Comparison of ENCODE assay signal across 26 cellular contexts in genomic region chr5:94359880-94360279, GRCh38.
DNase-seq lines count a peak whose midpoint lies in the region; ATAC-seq and TF ChIP-seq lines count a peak whose summit lies in the region.
"Had no signal": no experiment of that assay in that cellular context is flagged by ENCODE, and none has a peak within 500 bp of the region (broad histone marks: within the 10 kb centered on the region; RNA-seq: fewer than 3 reads in every experiment).

No MANE protein-coding gene starts in this region.

- H2AFZ ChIP-seq in GM23338 (no peak overlapping the region), MM.1S (ENCODE audit: low read length) (no peak overlapping the region)

- H3K9me2 ChIP-seq in GM23338 (ENCODE audit: insufficient read depth): no peaks in the 10 kb centered on the region
- H3K9me2 ChIP-seq in MM.1S (replicated peaks; ENCODE audit: insufficient read depth, low read length): no peaks in the 10 kb centered on the region

- peak overlapping the region; percentile 98 for H3K9ac ChIP-seq in HUES6 (ENCODE audit: low read length)
- H3K9ac ChIP-seq in iPS-15b (ENCODE audit: low read depth, low read length): peak overlapping the region; percentile 83
- no peak overlapping the region for H3K9ac ChIP-seq in MM.1S (ENCODE audit: low read length)
- H3K9ac ChIP-seq: BLaER1 treated with 17β-estradiol and CSF1 and Interleukin-3, amounts not matched to agents 10 nM and 100 nM; SK-N-SH had no signal

- H3K4me1 Mint-ChIP-seq in GM23338: peaks cover 63% of the 10 kb centered on the region

- in situ Hi-C loops in GM13977 (cut with MboI; ENCODE audit: low pct_unique_long_range_greater_than_20kb, low sequenced_read_pairs, unreplicated experiment): no loop called here

- H3K27ac Mint-ChIP-seq in GM23338: peak overlapping the region; percentile 88; the same call in 1 of the 2 replicates
- H3K27ac Mint-ChIP-seq: CD4-positive, alpha-beta T cell had no signal

- H3K9me3 ChIP-seq in HUES6 (ENCODE audit: control insufficient read depth, insufficient read depth, low read depth, low read length) (no peaks in the 10 kb centered on the region), heart right ventricle (no peaks in the 10 kb centered on the region), iPS-15b (ENCODE audit: control insufficient read depth, insufficient read depth, low read length) (no peaks in the 10 kb centered on the region), MM.1S (replicated peaks; ENCODE audit: insufficient read depth, low read length) (no peaks in the 10 kb centered on the region)
- H3K9me3 ChIP-seq: BLaER1 treated with 17β-estradiol and CSF1 and Interleukin-3, amounts not matched to agents 10 nM and 100 nM; SK-N-SH had no signal

- H3K27ac ChIP-seq in GM23338 (ENCODE audit: low read depth) (peak overlapping the region; percentile 87), HUES6 (ENCODE audit: low read depth, low read length) (peak overlapping the region; percentile 95), heart right ventricle (peak overlapping the region in 5 of 10 donors; percentile 8 to 24 (median 11)), MM.1S (ENCODE audit: low read length) (no peak overlapping the region)
- H3K27ac ChIP-seq: BLaER1 treated with 17β-estradiol and CSF1 and Interleukin-3, amounts not matched to agents 10 nM and 100 nM; HL-60; RWPE1 had no signal

- H3K4me2 ChIP-seq in GM23338 (peak overlapping the region; percentile 81), MM.1S (ENCODE audit: low read depth, low read length) (no peak overlapping the region)
- H3K4me2 ChIP-seq: BLaER1 treated with 17β-estradiol and CSF1 and Interleukin-3, amounts not matched to agents 10 nM and 100 nM; SK-N-SH had no signal

- H3K36me3 ChIP-seq in GM23338 (ENCODE audit: insufficient read depth) (no peaks in the 10 kb centered on the region), HUES6 (ENCODE audit: control insufficient read depth, insufficient read depth, low read length) (peaks cover 34% of the 10 kb centered on the region), heart right ventricle (no peaks in the 10 kb centered on the region), iPS-15b (ENCODE audit: control insufficient read depth, insufficient read depth, low read length) (no peaks in the 10 kb centered on the region), MM.1S (replicated peaks; ENCODE audit: insufficient read depth, low read length) (no peaks in the 10 kb centered on the region)
- H3K36me3 ChIP-seq: BLaER1 treated with 17β-estradiol and CSF1 and Interleukin-3, amounts not matched to agents 10 nM and 100 nM had no signal

- ATAC-seq in GM23338: no peak
- ATAC-seq in heart right ventricle: peak in 6 of 8 donors; percentile 41 to 81 (median 64)
- ATAC-seq: K562, Panc1 had no signal

- WGBS in heart right ventricle, 2 donors: 71 to 78% methylated on average over 3 of the region's 3 CpGs

- TF ChIP-seq CTCF in GM23338 (conservative IDR thresholded peaks at IDR 0.05; ENCODE audit: low read depth in 2 of 2): no peak
- no peak for TF ChIP-seq CTCF in heart right ventricle (IDR thresholded peaks at IDR 0.05)
- no peak for TF ChIP-seq CTCF in MM.1S (IDR thresholded peaks at IDR 0.05; ENCODE audit: low read length)
- TF ChIP-seq CTCF in GM13977 (IDR thresholded peaks at IDR 0.05; ENCODE audit: extremely low read depth, insufficient read depth, missing control alignments): no peak

- no peaks in the 10 kb centered on the region for H4K20me1 ChIP-seq in GM23338 (replicated peaks; ENCODE audit: insufficient read depth)
- H4K20me1 ChIP-seq in MM.1S (ENCODE audit: insufficient read depth, low read length): no peaks in the 10 kb centered on the region
- H4K20me1 ChIP-seq: BLaER1 treated with 17β-estradiol and CSF1 and Interleukin-3, amounts not matched to agents 10 nM and 100 nM had no signal

- H3K4me3 ChIP-seq in GM23338 (peak overlapping the region; percentile 53), HUES6 (ENCODE audit: low read depth, low read length) (peak overlapping the region; percentile 88), heart right ventricle (no peak overlapping the region), iPS-15b (ENCODE audit: low read depth, low read length) (peak overlapping the region; percentile 81), MM.1S (ENCODE audit: low read length) (no peak overlapping the region)
- H3K4me3 ChIP-seq: BLaER1 treated with 17β-estradiol and CSF1 and Interleukin-3, amounts not matched to agents 10 nM and 100 nM; K562 had no signal

- H3K27me3 Mint-ChIP-seq in GM23338 (ENCODE audit: insufficient read depth, low read depth, poor library complexity): peaks cover 9% of the 10 kb centered on the region
- H3K27me3 Mint-ChIP-seq: CD4-positive, alpha-beta T cell had no signal

- DNase-seq in GM23338 (ENCODE audit: low spot score) (no peak), heart right ventricle (no peak), MM.1S (no peak), NCI-H1105 treated with DMSO at 0.1 percent for 48 hours (lab: John Stamatoyannopoulos, UW) (no peak), GM13977 (ENCODE audit: low spot score) (no peak), NCI-H2196 treated with DMSO at 0.1 percent for 48 hours (lab: John Stamatoyannopoulos, UW; ENCODE audit: unreplicated experiment) (no peak)
- DNase-seq: AML-193; CD4-positive, alpha-beta T cell; DMS53; GOT3; Kasumi-1; MV-4-11; NCI-H1105; NCI-H2081; NCI-H226; NCI-H510A; NCI-H69; SK-N-SH; SW 1271 had no signal

- no peaks in the 10 kb centered on the region for H3K27me3 ChIP-seq in GM23338 (ENCODE audit: insufficient read depth)
- H3K27me3 ChIP-seq in HUES6 (ENCODE audit: control insufficient read depth, insufficient read depth, low read length): no peaks in the 10 kb centered on the region
- no peaks in the 10 kb centered on the region for H3K27me3 ChIP-seq in heart right ventricle
- no peaks in the 10 kb centered on the region for H3K27me3 ChIP-seq in iPS-15b (ENCODE audit: control insufficient read depth, insufficient read depth, low read length)
- H3K27me3 ChIP-seq in MM.1S (replicated peaks; ENCODE audit: insufficient read depth, low read length): no peaks in the 10 kb centered on the region
- H3K27me3 ChIP-seq: BLaER1 treated with 17β-estradiol and CSF1 and Interleukin-3, amounts not matched to agents 10 nM and 100 nM had no signal

- peaks cover 31% of the 10 kb centered on the region for H3K4me1 ChIP-seq in GM23338 (ENCODE audit: insufficient read depth)
- peaks cover 20% of the 10 kb centered on the region for H3K4me1 ChIP-seq in HUES6 (ENCODE audit: control insufficient read depth, insufficient read depth, low read length)
- peaks cover 0 to 11% (median 0%) of the 10 kb centered on the region in 9 donors for H3K4me1 ChIP-seq in heart right ventricle
- peaks cover 5% of the 10 kb centered on the region for H3K4me1 ChIP-seq in iPS-15b (ENCODE audit: control insufficient read depth, insufficient read depth, low read length)
- H3K4me1 ChIP-seq in MM.1S (ENCODE audit: low read length): no peaks in the 10 kb centered on the region
- H3K4me1 ChIP-seq: BLaER1 treated with 17β-estradiol and CSF1 and Interleukin-3, amounts not matched to agents 10 nM and 100 nM had no signal

- H3K79me2 ChIP-seq in GM23338 (replicated peaks; ENCODE audit: insufficient read depth) (peaks cover 52% of the 10 kb centered on the region), MM.1S (ENCODE audit: low read length) (no peaks in the 10 kb centered on the region)

- H3K4me3 Mint-ChIP-seq in GM23338: peak overlapping the region; percentile 92
- H3K4me3 Mint-ChIP-seq: CD4-positive, alpha-beta T cell had no signal

- intact Hi-C loops in heart right ventricle (cut with DNase I): no loop called here

- H3K9me3 Mint-ChIP-seq in GM23338: peaks cover 4% of the 10 kb centered on the region; the same call in 1 of the 3 replicates
- H3K9me3 Mint-ChIP-seq: CD4-positive, alpha-beta T cell had no signal

- no peaks in the 10 kb centered on the region for H3F3A ChIP-seq in GM23338 (replicated peaks; ENCODE audit: low read depth)
- H3F3A ChIP-seq in MM.1S (ENCODE audit: insufficient read depth, low read length): no peaks in the 10 kb centered on the region

- H3K36me3 Mint-ChIP-seq in GM23338 (ENCODE audit: low read depth): peaks cover 57% of the 10 kb centered on the region

TF ChIP-seq in GM23338, 12 proteins besides CTCF, POLR2A, EP300 and RAD21 (continues in another document):
- TF ChIP-seq REST (IDR thresholded peaks at IDR 0.05; ENCODE audit: unreplicated experiment) (no peak), POLR2AphosphoS5 (IDR thresholded peaks at IDR 0.05; ENCODE audit: low read depth) (no peak), STAT1 (IDR thresholded peaks at IDR 0.05; ENCODE audit: unreplicated experiment) (no peak), EZH2phosphoT487 (IDR thresholded peaks at IDR 0.05; ENCODE audit: unreplicated experiment) (no peak), ZNF331 (CRISPR knock-in tag; IDR thresholded peaks at IDR 0.05; ENCODE audit: low read depth) (no peak), JUNB (IDR thresholded peaks at IDR 0.05; ENCODE audit: unreplicated experiment) (no peak)

Comparison
In these comparisons a context has a peak if more than half of its experiments do, and no peak if none do; other contexts are left out.
1. H3K4me3 ChIP-seq: peak in GM23338 (single experiment), HUES6 (single experiment) and iPS-15b (single experiment); none in heart right ventricle (0 of 10) and MM.1S (single experiment).